In the genomic region with DNA sequence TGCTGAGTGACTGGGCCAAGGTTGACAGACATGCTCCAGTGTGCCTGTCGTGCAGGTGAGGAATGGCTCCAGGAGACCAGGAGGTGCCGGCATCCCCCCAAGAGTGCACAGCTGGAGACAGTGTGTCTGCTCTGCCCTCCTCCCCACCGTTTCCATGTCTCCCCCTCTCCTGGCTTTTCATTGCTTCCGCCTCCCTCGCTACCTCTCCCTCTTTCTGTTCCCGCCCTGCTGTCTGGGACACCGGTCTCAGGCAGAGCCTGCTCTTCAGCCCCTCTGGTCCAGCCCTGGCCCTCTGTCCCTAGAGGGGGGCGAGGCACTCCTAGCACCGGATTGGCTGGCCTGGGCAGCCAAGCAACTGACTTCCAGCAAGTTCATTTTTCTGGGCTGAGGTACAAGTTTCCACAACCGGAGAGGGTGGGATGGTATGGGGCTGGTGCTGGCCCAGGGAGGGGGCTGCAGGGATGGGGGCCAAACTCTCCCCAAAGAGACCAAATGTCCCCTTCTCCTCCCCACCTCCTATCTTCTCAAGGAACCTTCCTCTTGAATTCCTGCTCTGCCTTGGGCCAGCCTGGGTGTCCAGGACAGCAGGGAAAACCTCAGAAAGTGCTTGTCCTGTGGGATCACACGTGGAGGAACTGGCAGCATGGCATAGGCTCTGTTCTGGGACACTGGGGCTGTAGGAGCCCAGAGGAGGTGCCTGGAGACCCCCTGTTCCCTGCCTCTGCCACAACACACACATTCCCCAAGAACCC, we compare ENCODE assay signal across 2 cellular contexts.
A peak's percentile ranks its signal among the peaks of the same experiment; 100 is the strongest.
TF ChIP-seq lines count a peak whose summit lies in the region.

No MANE protein-coding gene starts in this region.

TF ChIP-seq in HepG2, 621 proteins besides CTCF, POLR2A, EP300 and RAD21:
- no peak for TF ChIP-seq SRF (IDR thresholded peaks at IDR 0.05; ENCODE audit: low read depth, low read length)
- TF ChIP-seq AGO2 (optimal IDR thresholded peaks at IDR 0.05; ENCODE audit: low read depth, low read length), result peak; percentile 41

TF ChIP-seq in H1, 55 proteins besides CTCF, POLR2A, EP300 and RAD21:
- TF ChIP-seq, protein P1, sequence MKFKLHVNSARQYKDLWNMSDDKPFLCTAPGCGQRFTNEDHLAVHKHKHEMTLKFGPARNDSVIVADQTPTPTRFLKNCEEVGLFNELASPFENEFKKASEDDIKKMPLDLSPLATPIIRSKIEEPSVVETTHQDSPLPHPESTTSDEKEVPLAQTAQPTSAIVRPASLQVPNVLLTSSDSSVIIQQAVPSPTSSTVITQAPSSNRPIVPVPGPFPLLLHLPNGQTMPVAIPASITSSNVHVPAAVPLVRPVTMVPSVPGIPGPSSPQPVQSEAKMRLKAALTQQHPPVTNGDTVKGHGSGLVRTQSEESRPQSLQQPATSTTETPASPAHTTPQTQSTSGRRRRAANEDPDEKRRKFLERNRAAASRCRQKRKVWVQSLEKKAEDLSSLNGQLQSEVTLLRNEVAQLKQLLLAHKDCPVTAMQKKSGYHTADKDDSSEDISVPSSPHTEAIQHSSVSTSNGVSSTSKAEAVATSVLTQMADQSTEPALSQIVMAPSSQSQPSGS (IDR thresholded peaks at IDR 0.05; ENCODE audit: low read length), result no peak
- TF ChIP-seq SP1 (IDR thresholded peaks at IDR 0.05; ENCODE audit: low read depth, low read length) (no peak), SAP30 (IDR thresholded peaks at IDR 0.05; ENCODE audit: insufficient read depth, insufficient replicate concordance, low read length) (no peak), KDM5A (IDR thresholded peaks at IDR 0.05; ENCODE audit: low read length) (no peak), HDAC6 (IDR thresholded peaks at IDR 0.05; ENCODE audit: low read depth, low read length) (no peak), SP4 (IDR thresholded peaks at IDR 0.05; ENCODE audit: low read length) (no peak), POU5F1 (IDR thresholded peaks at IDR 0.05; ENCODE audit: low read depth, low read length) (no peak), TAF1 (IDR thresholded peaks at IDR 0.05; ENCODE audit: low read depth, low read length) (no peak), SIN3A (conservative IDR thresholded peaks at IDR 0.05 in 1 of 2, IDR thresholded peaks at IDR 0.05 in 1 of 2; ENCODE audit: low read depth in 1 of 2, low read length in 2 of 2) (no peak), EGR1 (IDR thresholded peaks at IDR 0.05; ENCODE audit: borderline replicate concordance, low read depth, low read length) (no peak), BRCA1 (IDR thresholded peaks at IDR 0.05; ENCODE audit: low read depth, low read length) (no peak)
- TF ChIP-seq, protein P2, sequence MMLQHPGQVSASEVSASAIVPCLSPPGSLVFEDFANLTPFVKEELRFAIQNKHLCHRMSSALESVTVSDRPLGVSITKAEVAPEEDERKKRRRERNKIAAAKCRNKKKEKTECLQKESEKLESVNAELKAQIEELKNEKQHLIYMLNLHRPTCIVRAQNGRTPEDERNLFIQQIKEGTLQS (IDR thresholded peaks at IDR 0.05; ENCODE audit: insufficient read depth, low read depth, low read length), result no peak
- TF ChIP-seq, protein P3, sequence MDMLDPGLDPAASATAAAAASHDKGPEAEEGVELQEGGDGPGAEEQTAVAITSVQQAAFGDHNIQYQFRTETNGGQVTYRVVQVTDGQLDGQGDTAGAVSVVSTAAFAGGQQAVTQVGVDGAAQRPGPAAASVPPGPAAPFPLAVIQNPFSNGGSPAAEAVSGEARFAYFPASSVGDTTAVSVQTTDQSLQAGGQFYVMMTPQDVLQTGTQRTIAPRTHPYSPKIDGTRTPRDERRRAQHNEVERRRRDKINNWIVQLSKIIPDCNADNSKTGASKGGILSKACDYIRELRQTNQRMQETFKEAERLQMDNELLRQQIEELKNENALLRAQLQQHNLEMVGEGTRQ (IDR thresholded peaks at IDR 0.05; ENCODE audit: low read length), result no peak
